7 cellular contexts compared by ENCODE assay signal in the genomic region with DNA sequence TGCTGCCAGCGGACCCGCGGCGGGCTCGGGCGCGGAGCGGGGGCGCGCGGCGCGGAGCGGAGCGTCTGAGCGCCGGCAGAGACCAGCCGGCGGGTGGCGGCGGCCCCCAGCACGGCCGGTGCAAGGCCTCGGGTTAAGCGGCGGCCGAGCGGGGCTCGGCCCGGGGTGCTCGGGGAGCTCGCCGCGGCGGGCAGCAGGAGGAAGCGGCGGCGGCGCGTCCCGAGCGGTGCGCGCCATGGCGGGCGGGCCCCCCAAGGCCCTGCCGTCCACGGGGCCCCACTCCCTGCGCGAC. TPM values are rescaled to one million over a fixed set of nuclear protein-coding genes. Genes with fewer than 3 reads are reported as not detected.
DNase-seq lines count a peak whose midpoint lies in the region; ATAC-seq, FAIRE-seq and TF ChIP-seq lines count a peak whose summit lies in the region.

No MANE protein-coding gene starts in this region.

- H3K4me3 ChIP-seq in K562 = peak overlapping the region; percentile 50
- H3K4me3 ChIP-seq in HepG2 (replicated peaks in 1 of 3; ENCODE audit: insufficient read depth in 1 of 3, low read depth in 2 of 3, low read length in 3 of 3) = peak overlapping the region; percentile 86 to 97 (median 89)
- H3K4me3 ChIP-seq in urinary bladder (ENCODE audit: low read depth, low read length) = peak overlapping the region; percentile 96

- 0% methylated on average over 8 of the region's 50 CpGs for WGBS in K562 (ENCODE audit: insufficient coverage, low coverage, missing lambda C conversion rate)
- no CpG with 5 or more reads among the region's 50 CpGs for WGBS in HepG2 (ENCODE audit: low lambda C conversion rate)
- under 1% methylated on average over 50 of the region's 50 CpGs for WGBS in urinary bladder

- H3K9me3 ChIP-seq in K562 (replicated peaks; ENCODE audit: control insufficient read depth, insufficient read depth, low read depth, low read length) (no peaks in the 10 kb centered on the region), HepG2 (ENCODE audit: low read length) (no peaks in the 10 kb centered on the region)

- H3K27ac ChIP-seq in K562 (ENCODE audit: extremely low read depth, low read depth, low read length) (peak overlapping the region; percentile 58; the same call in 1 of the 3 replicates), HepG2 (ENCODE audit: extremely low read length, insufficient read depth, low read length) (peak overlapping the region; percentile 65), urinary bladder (ENCODE audit: low read depth) (no peak overlapping the region)

- CTCF ChIA-PET in K562 (lab: Yijun Ruan, JAX; ENCODE audit: low intra/inter-chr PET ratio) = no interaction called here
- CTCF ChIA-PET in HepG2 (lab: Yijun Ruan, JAX; ENCODE audit: low intra/inter-chr PET ratio, low total read pairs) = no interaction called here

- no peaks in the 10 kb centered on the region for H3K27me3 ChIP-seq in K562 (ENCODE audit: control insufficient read depth in 2 of 2, insufficient read depth in 2 of 2, low read length in 2 of 2)
- H3K27me3 ChIP-seq in HepG2 (ENCODE audit: control insufficient read depth in 1 of 2, insufficient read depth in 2 of 2, low read length in 2 of 2) = no peaks in the 10 kb centered on the region; a peak in 1 of 5 replicates

- H3K9me1 ChIP-seq in K562 (ENCODE audit: control insufficient read depth, insufficient read depth, low read length) = no peaks in the 10 kb centered on the region

- no peak for TF ChIP-seq RAD21 in K562 (CRISPR knock-in tag; conservative IDR thresholded peaks at IDR 0.05 in 1 of 2, IDR thresholded peaks at IDR 0.05 in 1 of 2)
- TF ChIP-seq RAD21 in HepG2 (CRISPR knock-in tag; IDR thresholded peaks at IDR 0.05) = no peak

- peak overlapping the region; percentile 76 for H2AFZ ChIP-seq in K562 (ENCODE audit: low read depth, low read length)
- H2AFZ ChIP-seq in HepG2 (ENCODE audit: low read length) = no peak overlapping the region

- FAIRE-seq in K562 (lab: Jason Lieb, UNC) (no peak), HepG2 (lab: Jason Lieb, UNC) (no peak)

- DNase-seq in K562 (ENCODE audit: extremely low read depth in 1 of 4, low spot score in 3 of 4) (no peak), HepG2 (ENCODE audit: low spot score) (no peak), posterior vena cava (ENCODE audit: low spot score) (no peak), AG20443 (ENCODE audit: low spot score) (no peak)

- POLR2A ChIA-PET in K562 (lab: Yijun Ruan, JAX) (interaction anchor here (0.6 to 2.5 kb wide), 7 partner anchors 13 to 392 kb away, joined by 3 to 11 read pairs (median 3); a partner anchor contains a TSS), HepG2 (lab: Yijun Ruan, JAX) (interaction anchor here (0.9 to 6.0 kb wide), 5 partner anchors 13 to 372 kb away, joined by 3 to 35 read pairs (median 17); a partner anchor contains a TSS)

- TF ChIP-seq EP300 in K562 (IDR thresholded peaks at IDR 0.05; ENCODE audit: low read length) (no peak), HepG2 (IDR thresholded peaks at IDR 0.05; ENCODE audit: low read depth in 2 of 2, low read length in 2 of 2) (no peak), HepG2 (CRISPR knock-in tag; IDR thresholded peaks at IDR 0.05; ENCODE audit: borderline replicate concordance) (no peak)

- H3K4me1 ChIP-seq in K562 (replicated peaks in 1 of 2; ENCODE audit: control insufficient read depth in 2 of 2, insufficient read depth in 2 of 2, low read length in 2 of 2) = peaks cover 15 to 19% of the 10 kb centered on the region in 2 experiments
- H3K4me1 ChIP-seq in HepG2 (ENCODE audit: insufficient read depth, low read length) = peaks cover 81% of the 10 kb centered on the region
- no peaks in the 10 kb centered on the region for H3K4me1 ChIP-seq in urinary bladder (ENCODE audit: insufficient read depth)

- H4K20me1 ChIP-seq in K562 (replicated peaks; ENCODE audit: control insufficient read depth, insufficient read depth, low read length) = no peaks in the 10 kb centered on the region; the same call in 1 of the 2 replicates
- no peaks in the 10 kb centered on the region for H4K20me1 ChIP-seq in HepG2 (ENCODE audit: insufficient read depth, low read length)

- TF ChIP-seq CTCF in K562 (IDR thresholded peaks at IDR 0.05 in 2 of 3, conservative IDR thresholded peaks at IDR 0.05 in 1 of 3; ENCODE audit: insufficient read depth in 2 of 3, low read depth in 1 of 3, low read length in 3 of 3) = no peak
- no peak for TF ChIP-seq CTCF in HepG2 (CRISPR knock-in tag; IDR thresholded peaks at IDR 0.05)

- TF ChIP-seq POLR2A in K562 (conservative IDR thresholded peaks at IDR 0.05) (no peak), HepG2 (IDR thresholded peaks at IDR 0.05; ENCODE audit: insufficient read depth in 1 of 2, low read depth in 2 of 2, low read length in 2 of 2) (no peak)

- peak overlapping the region; percentile 40 to 93; a peak in 3 of 4 replicates for H3K9ac ChIP-seq in K562 (ENCODE audit: insufficient read depth in 1 of 2, low read depth in 2 of 2, low read length in 2 of 2)
- H3K9ac ChIP-seq in HepG2 (ENCODE audit: insufficient read depth, low read depth, low read length) = peak overlapping the region; percentile 88

- ATAC-seq in HG02852 (IDR thresholded peaks at IDR 0.05; ENCODE audit: unreplicated experiment) (peak; percentile 45), K562 (no peak; the same call in 2 of the 3 replicates), HepG2 (no peak), HG02840 (IDR thresholded peaks at IDR 0.05; ENCODE audit: low FRiP score, unreplicated experiment) (no peak)

- peaks cover 16% of the 10 kb centered on the region; the same call in 2 of the 3 replicates for H3K79me2 ChIP-seq in K562 (ENCODE audit: control insufficient read depth, insufficient read depth, low read length)
- H3K79me2 ChIP-seq in HepG2 (ENCODE audit: insufficient read depth, low read length) = peaks cover 35% of the 10 kb centered on the region

- intact Hi-C loops in K562 (cut with micrococcal nuclease) (no loop called here), HepG2 (cut with micrococcal nuclease; ENCODE audit: unreplicated experiment) (loop anchor here (1.0 kb wide), 1 partner anchor 43 kb away; no protein-coding TSS in a partner anchor), posterior vena cava (cut with DNase I) (loop anchor here in 1 of 2 donors (10.0 kb wide), 1 partner anchor 64 kb away; no protein-coding TSS in a partner anchor)

- H3K4me2 ChIP-seq in K562 (ENCODE audit: insufficient read depth, low read length) (peak overlapping the region; percentile 87; the same call in 1 of the 2 replicates), HepG2 (ENCODE audit: low read depth, low read length) (peak overlapping the region; percentile 91)

- H3K36me3 ChIP-seq in K562 (ENCODE audit: control insufficient read depth, insufficient read depth, low read length) = no peaks in the 10 kb centered on the region
- no peaks in the 10 kb centered on the region for H3K36me3 ChIP-seq in HepG2 (replicated peaks in 1 of 2; ENCODE audit: control insufficient read depth in 1 of 2, insufficient read depth in 2 of 2, low read length in 2 of 2)
- H3K36me3 ChIP-seq in urinary bladder (ENCODE audit: insufficient read depth) = no peaks in the 10 kb centered on the region

- BruUV-seq in K562 (replicated peaks; lab: Mats Ljungman, UMichigan) (no TSS peak), HepG2 (replicated peaks; lab: Mats Ljungman, UMichigan) (no TSS peak)

- in situ Hi-C loops in K562 (cut with MboI) (no loop called here), HepG2 (cut with HindIII; ENCODE audit: extremely low pct_ligation_motif_present, low pct_unique_long_range_greater_than_20kb) (no loop called here)

RNA-seq across cellular contexts. Expression of a gene that starts 0.2 kb away (rescaled TPM):
- 5.4 and 7.0 TPM in 2 replicates for total RNA-seq in K562 (2011; cell fraction: chromatin; rRNA removed; ENCODE audit: low replicate concordance)
- 2.7 and 2.9 TPM in 2 replicates for total RNA-seq in K562 (2011; cell fraction: nucleolus; rRNA removed)
- 5.1 and 7.3 TPM in 2 replicates for total RNA-seq in K562 (2011; cell fraction: nucleoplasm; rRNA removed)
- total RNA-seq in K562 (2014; rRNA removed) (3.3 and 3.6 TPM in 2 replicates), K562 (2014; rRNA removed; fragmentation: Illumina TruSeq; extraction: Trizol) (4.5 and 5.0 TPM in 2 replicates), K562 (2015; rRNA removed; fragmentation: Illumina TruSeq; extraction: Trizol) (4.9 and 5.9 TPM in 2 replicates), K562 (2021) (4.2 and 4.8 TPM in 2 replicates), HepG2 (2016; rRNA removed; fragmentation: Illumina TruSeq; extraction: Trizol) (12.4 and 18.9 TPM in 2 replicates), urinary bladder (20.7 TPM), posterior vena cava (1 to 10 TPM; 7.8 to 8.6 TPM)
- polyA plus RNA-seq in K562 (2011; rRNA removed) (2.4 and 3.1 TPM in 2 replicates), K562 (2014; fragmentation: Illumina TruSeq; extraction: Trizol) (3.9 and 4.4 TPM in 2 replicates), K562 (2014; fragmentation: Nextera tagmentation; extraction: Ambion mirVana) (under 1 TPM; 0.76 to 0.99 TPM), K562 (2014; rRNA removed) (2.9 and 10.6 TPM in 2 replicates), HepG2 (2011; rRNA removed) (4.4 TPM in 2 replicates), urinary bladder (4.5 TPM)
- 1.3 and 2.7 TPM in 2 replicates for polyA plus RNA-seq in K562 (2011; cell fraction: cytosol; rRNA removed)
- polyA plus RNA-seq in K562 (2011; cell fraction: nucleus; rRNA removed) = 4.7 and 4.8 TPM in 2 replicates
- 3.2 and 3.8 TPM in 2 replicates for polyA plus RNA-seq in K562 (2012)
- polyA minus RNA-seq in K562 (2011; rRNA and poly(A)+ RNA removed) = 6.5 and 8.2 TPM in 2 replicates
- 2.8 and 3.0 TPM in 2 replicates for polyA minus RNA-seq in K562 (2011; cell fraction: cytosol; rRNA and poly(A)+ RNA removed)
- polyA minus RNA-seq in K562 (2011; cell fraction: nucleus; rRNA and poly(A)+ RNA removed) = 1.6 and 2.8 TPM in 2 replicates
- total RNA-seq in HepG2 (2016; cell fraction: cytosol; rRNA removed; fragmentation: Illumina TruSeq; extraction: Trizol; ENCODE audit: low read depth) = 1.1 and 1.5 TPM in 2 replicates
- total RNA-seq in HepG2 (2016; cell fraction: insoluble cytoplasmic fraction; rRNA removed; fragmentation: Illumina TruSeq; extraction: Trizol) = 12.6 and 18.4 TPM in 2 replicates
- total RNA-seq in HepG2 (2016; cell fraction: membrane; rRNA removed; fragmentation: Illumina TruSeq; extraction: Trizol) = 5.4 and 5.7 TPM in 2 replicates
- total RNA-seq in HepG2 (2016; cell fraction: nucleus; rRNA removed; fragmentation: Illumina TruSeq; extraction: Trizol) = 10.8 and 11.5 TPM in 2 replicates
- 4.3 and 5.1 TPM in 2 replicates for polyA plus RNA-seq in HepG2 (2011; cell fraction: cytosol; rRNA removed)
- polyA plus RNA-seq in HepG2 (2011; cell fraction: nucleus; rRNA removed) = 4.9 and 6.3 TPM in 2 replicates
- 6.1 and 6.8 TPM in 2 replicates for polyA plus RNA-seq in HepG2 (2012)
- polyA plus RNA-seq in HepG2 (2016; cell fraction: cytosol; fragmentation: Illumina TruSeq; extraction: Trizol; ENCODE audit: low read depth) = 0.32 and 0.33 TPM in 2 replicates
- polyA plus RNA-seq in HepG2 (2016; cell fraction: insoluble cytoplasmic fraction; fragmentation: Illumina TruSeq; extraction: Trizol; ENCODE audit: low read depth) = 11.2 and 11.4 TPM in 2 replicates
- 1.5 TPM in 2 replicates for polyA plus RNA-seq in HepG2 (2016; cell fraction: membrane; fragmentation: Illumina TruSeq; extraction: Trizol; ENCODE audit: low read depth)
- 7.7 and 8.6 TPM in 2 replicates for polyA plus RNA-seq in HepG2 (2016; cell fraction: nucleus; fragmentation: Illumina TruSeq; extraction: Trizol; ENCODE audit: insufficient read depth, low read depth)
- 5.0 and 13.7 TPM in 2 replicates for polyA minus RNA-seq in HepG2 (2011; rRNA and poly(A)+ RNA removed; ENCODE audit: low replicate concordance)
- 8.2 and 8.9 TPM in 2 replicates for polyA minus RNA-seq in HepG2 (2011; cell fraction: cytosol; rRNA and poly(A)+ RNA removed)
- 11.2 and 12.4 TPM in 2 replicates for polyA minus RNA-seq in HepG2 (2011; cell fraction: nucleus; rRNA and poly(A)+ RNA removed)

RNA-seq across cellular contexts. Expression of a gene that starts 32.8 kb away (rescaled TPM):
- total RNA-seq in K562 (2011; cell fraction: chromatin; rRNA removed; ENCODE audit: low replicate concordance) = 11.0 and 32.0 TPM in 2 replicates
- total RNA-seq in K562 (2011; cell fraction: nucleolus; rRNA removed) = 9.7 and 10.3 TPM in 2 replicates
- 13.9 and 24.1 TPM in 2 replicates for total RNA-seq in K562 (2011; cell fraction: nucleoplasm; rRNA removed)
- total RNA-seq in K562 (2014; rRNA removed) = 11.9 and 17.8 TPM in 2 replicates
- total RNA-seq in K562 (2014; rRNA removed; fragmentation: Illumina TruSeq; extraction: Trizol) = 38.8 and 47.6 TPM in 2 replicates
- total RNA-seq in K562 (2015; rRNA removed; fragmentation: Illumina TruSeq; extraction: Trizol) = 30.9 and 32.1 TPM in 2 replicates
- 28.5 and 33.0 TPM in 2 replicates for total RNA-seq in K562 (2021)
- polyA plus RNA-seq in K562 (2011; rRNA removed) = 47.2 and 56.8 TPM in 2 replicates
- 9.6 and 24.1 TPM in 2 replicates for polyA plus RNA-seq in K562 (2011; cell fraction: cytosol; rRNA removed)
- polyA plus RNA-seq in K562 (2011; cell fraction: nucleus; rRNA removed) = 6.4 and 10.8 TPM in 2 replicates
- 20.4 and 29.5 TPM in 2 replicates for polyA plus RNA-seq in K562 (2012)
- 28.7 and 37.3 TPM in 2 replicates for polyA plus RNA-seq in K562 (2014; fragmentation: Illumina TruSeq; extraction: Trizol)
- polyA plus RNA-seq in K562 (2014; fragmentation: Nextera tagmentation; extraction: Ambion mirVana) = 10 to 100 TPM; 87.0 to 87.9 TPM
- polyA plus RNA-seq in K562 (2014; rRNA removed) = 26.0 and 30.0 TPM in 2 replicates
- polyA minus RNA-seq in K562 (2011; rRNA and poly(A)+ RNA removed) = 41.9 and 45.6 TPM in 2 replicates
- 9.2 and 13.8 TPM in 2 replicates for polyA minus RNA-seq in K562 (2011; cell fraction: cytosol; rRNA and poly(A)+ RNA removed)
- 7.0 and 10.2 TPM in 2 replicates for polyA minus RNA-seq in K562 (2011; cell fraction: nucleus; rRNA and poly(A)+ RNA removed)
- total RNA-seq in HepG2 (2016; rRNA removed; fragmentation: Illumina TruSeq; extraction: Trizol) = 28.6 and 42.0 TPM in 2 replicates
- total RNA-seq in HepG2 (2016; cell fraction: cytosol; rRNA removed; fragmentation: Illumina TruSeq; extraction: Trizol; ENCODE audit: low read depth) = 5.6 and 7.9 TPM in 2 replicates
- 27.9 and 47.6 TPM in 2 replicates for total RNA-seq in HepG2 (2016; cell fraction: insoluble cytoplasmic fraction; rRNA removed; fragmentation: Illumina TruSeq; extraction: Trizol)
- total RNA-seq in HepG2 (2016; cell fraction: membrane; rRNA removed; fragmentation: Illumina TruSeq; extraction: Trizol) = 14.2 and 16.6 TPM in 2 replicates
- 10.3 and 11.5 TPM in 2 replicates for total RNA-seq in HepG2 (2016; cell fraction: nucleus; rRNA removed; fragmentation: Illumina TruSeq; extraction: Trizol)
- polyA plus RNA-seq in HepG2 (2011; rRNA removed) = 9.4 and 13.6 TPM in 2 replicates
- polyA plus RNA-seq in HepG2 (2011; cell fraction: cytosol; rRNA removed) = 5.2 and 7.7 TPM in 2 replicates
- polyA plus RNA-seq in HepG2 (2011; cell fraction: nucleus; rRNA removed) = 1.6 and 1.7 TPM in 2 replicates
- 9.3 and 10.7 TPM in 2 replicates for polyA plus RNA-seq in HepG2 (2012)
- polyA plus RNA-seq in HepG2 (2016; cell fraction: cytosol; fragmentation: Illumina TruSeq; extraction: Trizol; ENCODE audit: low read depth) = 5.3 and 8.1 TPM in 2 replicates
- polyA plus RNA-seq in HepG2 (2016; cell fraction: insoluble cytoplasmic fraction; fragmentation: Illumina TruSeq; extraction: Trizol; ENCODE audit: low read depth) = 47.7 and 48.3 TPM in 2 replicates
- polyA plus RNA-seq in HepG2 (2016; cell fraction: membrane; fragmentation: Illumina TruSeq; extraction: Trizol; ENCODE audit: low read depth) = 10.6 and 11.9 TPM in 2 replicates
- polyA plus RNA-seq in HepG2 (2016; cell fraction: nucleus; fragmentation: Illumina TruSeq; extraction: Trizol; ENCODE audit: insufficient read depth, low read depth) = 16.8 and 18.8 TPM in 2 replicates
- 9.8 and 17.0 TPM in 2 replicates for polyA minus RNA-seq in HepG2 (2011; rRNA and poly(A)+ RNA removed; ENCODE audit: low replicate concordance)
- polyA minus RNA-seq in HepG2 (2011; cell fraction: cytosol; rRNA and poly(A)+ RNA removed) = 7.9 and 9.6 TPM in 2 replicates
- 6.8 and 7.8 TPM in 2 replicates for polyA minus RNA-seq in HepG2 (2011; cell fraction: nucleus; rRNA and poly(A)+ RNA removed)
- total RNA-seq in urinary bladder = 25.9 TPM
- 10.4 TPM for polyA plus RNA-seq in urinary bladder
- total RNA-seq in posterior vena cava = 10 to 100 TPM; 17.1 to 22.1 TPM
